8 cellular contexts compared by ENCODE assay signal in genomic region chr14:96592591-96593388, GRCh38.
DNase-seq lines count a peak whose midpoint lies in the region; ATAC-seq and TF ChIP-seq lines count a peak whose summit lies in the region.

No MANE protein-coding gene starts in this region.

- H3K4me3 Mint-ChIP-seq in T-helper 2 cell treated with Interferon-gamma antibody and Interleukin-4, amounts not matched to agents 5 μg/mL and 100 μg/mL, for 36 hours = peak overlapping the region; percentile 78

- no peak overlapping the region for H3K27ac Mint-ChIP-seq in T-helper 2 cell treated with Interferon-gamma antibody and Interleukin-4, amounts not matched to agents 5 μg/mL and 100 μg/mL, for 36 hours

- no peaks in the 10 kb centered on the region for H3K9me3 ChIP-seq in iPS-20b (ENCODE audit: insufficient read depth, low read depth, low read length)

- H3K9ac ChIP-seq in iPS-20b (ENCODE audit: low read depth, low read length) = no peak overlapping the region

- TF ChIP-seq CTCF in astrocyte of the cerebellum (IDR thresholded peaks at IDR 0.05; ENCODE audit: low read depth, low read length, missing control alignments) = no peak

- ATAC-seq in HG02763 (IDR thresholded peaks at IDR 0.05; ENCODE audit: unreplicated experiment) = peak; percentile 75

- peaks cover 3% of the 10 kb centered on the region for H3K4me1 Mint-ChIP-seq in T-helper 2 cell treated with Interferon-gamma antibody and Interleukin-4, amounts not matched to agents 5 μg/mL and 100 μg/mL, for 36 hours (ENCODE audit: low read depth)

- no peaks in the 10 kb centered on the region for H3K36me3 Mint-ChIP-seq in T-helper 2 cell treated with Interferon-gamma antibody and Interleukin-4, amounts not matched to agents 5 μg/mL and 100 μg/mL, for 36 hours (ENCODE audit: low read depth)

- no peak overlapping the region for H3K27ac ChIP-seq in iPS-20b (ENCODE audit: low read length)

- in situ Hi-C loops in astrocyte of the cerebellum (cut with HindIII; ENCODE audit: low sequenced_read_pairs) = no loop called here

- H3K9me3 Mint-ChIP-seq in T-helper 2 cell treated with Interferon-gamma antibody and Interleukin-4, amounts not matched to agents 5 μg/mL and 100 μg/mL, for 36 hours = no peaks in the 10 kb centered on the region

- no peaks in the 10 kb centered on the region for H3K36me3 ChIP-seq in iPS-20b (ENCODE audit: insufficient read depth, low read depth, low read length)

- peak overlapping the region; percentile 43 for H3K4me3 ChIP-seq in astrocyte of the cerebellum (ENCODE audit: low read depth, low read length)
- H3K4me3 ChIP-seq in iPS-20b (ENCODE audit: low read length) = peak overlapping the region; percentile 71

- no peaks in the 10 kb centered on the region for H3K4me1 ChIP-seq in iPS-20b (ENCODE audit: insufficient read depth, low read length)

- H3K27me3 ChIP-seq in iPS-20b (ENCODE audit: insufficient read depth, low read length) = peaks cover 31% of the 10 kb centered on the region

- DNase-seq in GM04504 (ENCODE audit: low read depth) (peak; percentile 12), astrocyte of the cerebellum (ENCODE audit: low read depth) (no peak), NCI-H446 treated with DMSO at 0.1 percent for 48 hours (lab: John Stamatoyannopoulos, UW) (no peak), COR-L47 (lab: John Stamatoyannopoulos, UW) (no peak)
- peak; percentile 64 for DNase-seq in T-helper 2 cell treated with Interferon-gamma antibody and Interleukin-4, amounts not matched to agents 5 μg/mL and 100 μg/mL, for 36 hours (ENCODE audit: low spot score)
- peak; percentile 67 for DNase-seq in stimulated activated CD4-positive, alpha-beta T cell treated with anti-CD3 and anti-CD28 coated beads, Interleukin-1b, Interleukin-23, amount 100 ng/mL, for 48 hours

- peaks cover 15% of the 10 kb centered on the region for H3K27me3 Mint-ChIP-seq in T-helper 2 cell treated with Interferon-gamma antibody and Interleukin-4, amounts not matched to agents 5 μg/mL and 100 μg/mL, for 36 hours (ENCODE audit: low read depth)

Comparison
In these comparisons a context has a peak if more than half of its experiments do, and no peak if none do; other contexts are left out.
1. DNase-seq: peak in GM04504 (single experiment), T-helper 2 cell treated with Interferon-gamma antibody and Interleukin-4, amounts not matched to agents 5 μg/mL and 100 μg/mL, for 36 hours (single experiment) and stimulated activated CD4-positive, alpha-beta T cell treated with anti-CD3 and anti-CD28 coated beads, Interleukin-1b, Interleukin-23, amount 100 ng/mL, for 48 hours (single experiment); none in astrocyte of the cerebellum (single experiment), NCI-H446 treated with DMSO at 0.1 percent for 48 hours (single experiment) and COR-L47 (single experiment).